ENCODE assay signal across 19 cellular contexts in the genomic region with DNA sequence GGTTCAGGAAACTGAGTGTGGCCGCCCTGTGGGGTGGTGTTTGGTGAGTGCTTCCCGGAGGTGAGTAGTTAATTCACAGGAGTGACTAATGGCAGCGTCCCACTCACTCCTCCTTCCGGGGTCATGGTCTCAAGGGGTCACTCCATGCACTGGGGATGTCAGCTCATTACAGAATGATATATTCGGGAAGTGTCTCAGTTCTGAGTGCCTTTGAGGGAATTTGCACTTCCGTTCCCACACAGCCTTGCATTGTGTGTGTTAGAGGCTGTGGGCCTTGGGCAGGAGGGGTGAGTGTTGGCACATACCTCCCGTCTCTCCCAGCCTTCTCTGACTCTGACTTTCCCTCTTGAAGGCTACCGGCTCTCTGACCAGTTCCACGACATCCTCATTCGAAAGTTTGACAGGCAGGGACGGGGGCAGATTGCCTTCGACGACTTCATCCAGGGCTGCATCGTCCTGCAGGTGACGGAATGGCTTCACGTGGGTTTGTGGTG. TPM values are rescaled to one million over a fixed set of nuclear protein-coding genes. Genes with fewer than 3 reads are reported as not detected.
A peak's percentile ranks its signal among the peaks of the same experiment; 100 is the strongest.
DNase-seq lines count a peak whose midpoint lies in the region; ATAC-seq, FAIRE-seq and TF ChIP-seq lines count a peak whose summit lies in the region.
"Had no signal": no experiment of that assay in that cellular context is flagged by ENCODE, and none has a peak within 500 bp of the region (broad histone marks: within the 10 kb centered on the region; RNA-seq: fewer than 3 reads in every experiment).

No MANE protein-coding gene starts in this region.

- TF ChIP-seq CTCF in liver (IDR thresholded peaks at IDR 0.05; ENCODE audit: low read depth, low read length, missing input control) (no peak), HepG2 (CRISPR knock-in tag; IDR thresholded peaks at IDR 0.05) (no peak), brain microvascular endothelial cell (IDR thresholded peaks at IDR 0.05; ENCODE audit: low read depth, low read length, missing control alignments) (no peak)

- TF ChIP-seq RAD21 in liver (IDR thresholded peaks at IDR 0.05) (no peak), HepG2 (CRISPR knock-in tag; IDR thresholded peaks at IDR 0.05) (no peak)

- H3K4me1 ChIP-seq in liver (ENCODE audit: control insufficient read depth in 4 of 4, insufficient read depth in 4 of 4, low read length in 3 of 4) (peaks cover 0 to 8% (median 2%) of the 10 kb centered on the region in 4 donors), HepG2 (ENCODE audit: insufficient read depth, low read length) (no peaks in the 10 kb centered on the region)
- H3K4me1 ChIP-seq: suprapubic skin had no signal

- H3K27ac ChIP-seq in liver (ENCODE audit: low read depth in 1 of 2, low read length in 2 of 2) (no peak overlapping the region), HepG2 (ENCODE audit: extremely low read length, insufficient read depth, low read length) (no peak overlapping the region), brain microvascular endothelial cell (no peak overlapping the region)
- H3K27ac ChIP-seq: parathyroid adenoma, suprapubic skin had no signal

- peaks cover 7 to 53% (median 22%) of the 10 kb centered on the region in 4 donors for H3K36me3 ChIP-seq in liver (ENCODE audit: control insufficient read depth in 4 of 4, insufficient read depth in 3 of 4, low read depth in 1 of 4, low read length in 3 of 4)
- peaks cover 16 to 47% of the 10 kb centered on the region in 2 experiments; a peak in 4 of 5 replicates for H3K36me3 ChIP-seq in HepG2 (replicated peaks in 1 of 2; ENCODE audit: control insufficient read depth in 1 of 2, insufficient read depth in 2 of 2, low read length in 2 of 2)
- H3K36me3 ChIP-seq in brain microvascular endothelial cell (replicated peaks) = peaks cover 22% of the 10 kb centered on the region

- TF ChIP-seq EP300 in HepG2 (IDR thresholded peaks at IDR 0.05; ENCODE audit: low read depth in 2 of 2, low read length in 2 of 2) (no peak), HepG2 (CRISPR knock-in tag; IDR thresholded peaks at IDR 0.05; ENCODE audit: borderline replicate concordance) (no peak)

- no TSS peak for BruUV-seq in HepG2 (replicated peaks; lab: Mats Ljungman, UMichigan)

- no peak overlapping the region for H3K9ac ChIP-seq in liver (ENCODE audit: low read depth in 1 of 2, low read length in 2 of 2)
- H3K9ac ChIP-seq in HepG2 (ENCODE audit: insufficient read depth, low read depth, low read length) = no peak overlapping the region
- H3K9ac ChIP-seq: parathyroid adenoma had no signal

- no peak overlapping the region for H3K4me3 ChIP-seq in liver (ENCODE audit: low read depth in 1 of 3, low read length in 3 of 3)
- H3K4me3 ChIP-seq in HepG2 (replicated peaks in 1 of 3; ENCODE audit: insufficient read depth in 1 of 3, low read depth in 2 of 3, low read length in 3 of 3) = no peak overlapping the region
- no peak overlapping the region for H3K4me3 ChIP-seq in brain microvascular endothelial cell (ENCODE audit: low read depth, low read length)
- H3K4me3 ChIP-seq: mucosa of descending colon, suprapubic skin had no signal

- DNase-seq in HepG2 (ENCODE audit: low spot score) (no peak), brain microvascular endothelial cell (peak; percentile 46), left lobe of liver (ENCODE audit: low spot score) (no peak), GM12891 (ENCODE audit: insufficient read length, low spot score) (no peak), COR-L47 (lab: John Stamatoyannopoulos, UW) (no peak)
- DNase-seq: activated CD4-positive, CD25-positive, alpha-beta regulatory T cell; activated CD8-positive, alpha-beta memory T cell treated with anti-CD3 and anti-CD28 coated beads, Interleukin-2, amount 50 U/mL, for 4 hours; caudate nucleus; islet precursor cell; mucosa of descending colon; NCI-H187; NCI-H524; stimulated activated CD4-positive, alpha-beta T cell treated with anti-CD3 and anti-CD28 coated beads, Interleukin-15, amount 100 ng/mL, for 24 hours had no signal

- intact Hi-C loops in HepG2 (cut with micrococcal nuclease; ENCODE audit: unreplicated experiment) = no loop called here

- in situ Hi-C loops in HepG2 (cut with HindIII; ENCODE audit: extremely low pct_ligation_motif_present, low pct_unique_long_range_greater_than_20kb) (no loop called here), brain microvascular endothelial cell (cut with HindIII; ENCODE audit: low pct_ligation_motif_present, low sequenced_read_pairs) (no loop called here)

- H2AFZ ChIP-seq in HepG2 (ENCODE audit: low read length) = no peak overlapping the region
- H2AFZ ChIP-seq: parathyroid adenoma had no signal

- CTCF ChIA-PET in HepG2 (lab: Yijun Ruan, JAX; ENCODE audit: low intra/inter-chr PET ratio, low total read pairs) = no interaction called here

- ATAC-seq in HepG2 = no peak
- peak; percentile 17 for ATAC-seq in left lobe of liver
- ATAC-seq in HG03139 (IDR thresholded peaks at IDR 0.05; ENCODE audit: unreplicated experiment) = no peak
- no peak for ATAC-seq in GM18867 (IDR thresholded peaks at IDR 0.05; ENCODE audit: unreplicated experiment)
- ATAC-seq: activated naive CD4-positive, alpha-beta T cell treated with anti-CD3 and anti-CD28 coated beads, Interleukin-2, amount 50 U/mL, for 72 hours; mucosa of descending colon had no signal

- H3K4me2 ChIP-seq in HepG2 (ENCODE audit: low read depth, low read length) = no peak overlapping the region

- H3K79me2 ChIP-seq in HepG2 (ENCODE audit: insufficient read depth, low read length) = no peaks in the 10 kb centered on the region

- no peak for FAIRE-seq in HepG2 (lab: Jason Lieb, UNC)
- FAIRE-seq in GM12891 (lab: Jason Lieb, UNC) = no peak

- H4K20me1 ChIP-seq in HepG2 (ENCODE audit: insufficient read depth, low read length) = no peaks in the 10 kb centered on the region; the same call in 1 of the 2 replicates

- H3K27me3 ChIP-seq in liver (ENCODE audit: control insufficient read depth in 4 of 4, insufficient read depth in 4 of 4, low read length in 3 of 4) (no peaks in the 10 kb centered on the region), HepG2 (ENCODE audit: control insufficient read depth in 1 of 2, insufficient read depth in 2 of 2, low read length in 2 of 2) (no peaks in the 10 kb centered on the region), brain microvascular endothelial cell (replicated peaks) (no peaks in the 10 kb centered on the region)
- H3K27me3 ChIP-seq: suprapubic skin had no signal

- no peaks in the 10 kb centered on the region for H3K9me3 ChIP-seq in liver (ENCODE audit: control insufficient read depth in 4 of 4, low read length in 3 of 4)
- H3K9me3 ChIP-seq in HepG2 (ENCODE audit: low read length) = no peaks in the 10 kb centered on the region
- H3K9me3 ChIP-seq: mucosa of descending colon, suprapubic skin had no signal

- 74% methylated on average over 16 of the region's 16 CpGs for WGBS in liver
- WGBS in HepG2 (ENCODE audit: low lambda C conversion rate) = 94% methylated on average over 14 of the region's 16 CpGs

- TF ChIP-seq POLR2A in HepG2 (IDR thresholded peaks at IDR 0.05; ENCODE audit: insufficient read depth in 1 of 2, low read depth in 2 of 2, low read length in 2 of 2) (no peak), GM12891 (IDR thresholded peaks at IDR 0.05; ENCODE audit: low read depth, low read length) (no peak)

- POLR2A ChIA-PET in HepG2 (lab: Yijun Ruan, JAX) = no interaction called here

RNA-seq across cellular contexts. Expression of a gene that starts 10.5 kb away (rescaled TPM):
- total RNA-seq in liver = under 1 TPM; 0.33 to 0.47 TPM
- under 1 TPM; 0.15 TPM for polyA plus RNA-seq in liver
- 0.13 and 0.35 TPM in 2 replicates for total RNA-seq in HepG2 (2016; rRNA removed; fragmentation: Illumina TruSeq; extraction: Trizol)
- 0.30 and 0.44 TPM in 2 replicates for total RNA-seq in HepG2 (2016; cell fraction: cytosol; rRNA removed; fragmentation: Illumina TruSeq; extraction: Trizol; ENCODE audit: low read depth)
- 0.17 and 0.19 TPM in 2 replicates for total RNA-seq in HepG2 (2016; cell fraction: insoluble cytoplasmic fraction; rRNA removed; fragmentation: Illumina TruSeq; extraction: Trizol)
- total RNA-seq in HepG2 (2016; cell fraction: membrane; rRNA removed; fragmentation: Illumina TruSeq; extraction: Trizol) = 0.14 and 0.22 TPM in 2 replicates
- total RNA-seq in HepG2 (2016; cell fraction: nucleus; rRNA removed; fragmentation: Illumina TruSeq; extraction: Trizol) = 0.19 and 0.41 TPM in 2 replicates
- 0.18 and 0.28 TPM in 2 replicates for polyA plus RNA-seq in HepG2 (2011; rRNA removed)
- polyA plus RNA-seq in HepG2 (2011; cell fraction: cytosol; rRNA removed) = 0.17 and 0.20 TPM in 2 replicates
- 1.5 and 2.1 TPM in 2 replicates for polyA plus RNA-seq in HepG2 (2011; cell fraction: nucleus; rRNA removed)
- polyA plus RNA-seq in HepG2 (2012) = 0.23 and 0.61 TPM in 2 replicates
- polyA plus RNA-seq in HepG2 (2016; cell fraction: cytosol; fragmentation: Illumina TruSeq; extraction: Trizol; ENCODE audit: low read depth) = 0.16 TPM in 1 of 2 replicates, not detected in the other
- polyA plus RNA-seq in HepG2 (2016; cell fraction: insoluble cytoplasmic fraction; fragmentation: Illumina TruSeq; extraction: Trizol; ENCODE audit: low read depth) = 0.15 and 0.39 TPM in 2 replicates
- polyA plus RNA-seq in HepG2 (2016; cell fraction: membrane; fragmentation: Illumina TruSeq; extraction: Trizol; ENCODE audit: low read depth) = 0.09 and 0.48 TPM in 2 replicates
- 0.63 and 0.89 TPM in 2 replicates for polyA plus RNA-seq in HepG2 (2016; cell fraction: nucleus; fragmentation: Illumina TruSeq; extraction: Trizol; ENCODE audit: insufficient read depth, low read depth)
- 0.30 and 8.5 TPM in 2 replicates for polyA minus RNA-seq in HepG2 (2011; rRNA and poly(A)+ RNA removed; ENCODE audit: low replicate concordance)
- polyA minus RNA-seq in HepG2 (2011; cell fraction: cytosol; rRNA and poly(A)+ RNA removed) = 0.40 TPM in 1 of 2 replicates, not detected in the other
- 0.39 and 1.1 TPM in 2 replicates for polyA minus RNA-seq in HepG2 (2011; cell fraction: nucleus; rRNA and poly(A)+ RNA removed)
- total RNA-seq in left lobe of liver = 0.81 TPM
- 33.3 TPM for polyA plus RNA-seq in GM12891 (2012; ENCODE audit: low read depth, missing spikeins)

RNA-seq across cellular contexts. Expression of a gene that starts 39.5 kb away (rescaled TPM):
- total RNA-seq in liver = 10 to 100 TPM; 36.1 to 60.9 TPM
- polyA plus RNA-seq in liver = 10 to 100 TPM; 55.4 to 63.9 TPM
- 120 and 134 TPM in 2 replicates for total RNA-seq in HepG2 (2016; rRNA removed; fragmentation: Illumina TruSeq; extraction: Trizol)
- 36.0 and 42.8 TPM in 2 replicates for total RNA-seq in HepG2 (2016; cell fraction: cytosol; rRNA removed; fragmentation: Illumina TruSeq; extraction: Trizol; ENCODE audit: low read depth)
- total RNA-seq in HepG2 (2016; cell fraction: insoluble cytoplasmic fraction; rRNA removed; fragmentation: Illumina TruSeq; extraction: Trizol) = 119 and 122 TPM in 2 replicates
- total RNA-seq in HepG2 (2016; cell fraction: membrane; rRNA removed; fragmentation: Illumina TruSeq; extraction: Trizol) = 79.2 and 83.1 TPM in 2 replicates
- total RNA-seq in HepG2 (2016; cell fraction: nucleus; rRNA removed; fragmentation: Illumina TruSeq; extraction: Trizol) = 56.7 and 60.4 TPM in 2 replicates
- 150 and 176 TPM in 2 replicates for polyA plus RNA-seq in HepG2 (2011; rRNA removed)
- 179 and 184 TPM in 2 replicates for polyA plus RNA-seq in HepG2 (2011; cell fraction: cytosol; rRNA removed)
- polyA plus RNA-seq in HepG2 (2011; cell fraction: nucleus; rRNA removed) = 76.8 and 88.9 TPM in 2 replicates
- polyA plus RNA-seq in HepG2 (2012) = 73.8 and 84.9 TPM in 2 replicates
- 39.4 and 49.9 TPM in 2 replicates for polyA plus RNA-seq in HepG2 (2016; cell fraction: cytosol; fragmentation: Illumina TruSeq; extraction: Trizol; ENCODE audit: low read depth)
- polyA plus RNA-seq in HepG2 (2016; cell fraction: insoluble cytoplasmic fraction; fragmentation: Illumina TruSeq; extraction: Trizol; ENCODE audit: low read depth) = 131 and 139 TPM in 2 replicates
- polyA plus RNA-seq in HepG2 (2016; cell fraction: membrane; fragmentation: Illumina TruSeq; extraction: Trizol; ENCODE audit: low read depth) = 63.4 and 71.2 TPM in 2 replicates
- polyA plus RNA-seq in HepG2 (2016; cell fraction: nucleus; fragmentation: Illumina TruSeq; extraction: Trizol; ENCODE audit: insufficient read depth, low read depth) = 103 and 107 TPM in 2 replicates
- 89.6 and 367 TPM in 2 replicates for polyA minus RNA-seq in HepG2 (2011; rRNA and poly(A)+ RNA removed; ENCODE audit: low replicate concordance)
- polyA minus RNA-seq in HepG2 (2011; cell fraction: cytosol; rRNA and poly(A)+ RNA removed) = 38.6 and 39.9 TPM in 2 replicates
- 39.9 and 46.1 TPM in 2 replicates for polyA minus RNA-seq in HepG2 (2011; cell fraction: nucleus; rRNA and poly(A)+ RNA removed)
- total RNA-seq in left lobe of liver = 37.1 TPM
- polyA plus RNA-seq in GM12891 (2012; ENCODE audit: low read depth, missing spikeins) = 116 TPM
